In the genomic region with DNA sequence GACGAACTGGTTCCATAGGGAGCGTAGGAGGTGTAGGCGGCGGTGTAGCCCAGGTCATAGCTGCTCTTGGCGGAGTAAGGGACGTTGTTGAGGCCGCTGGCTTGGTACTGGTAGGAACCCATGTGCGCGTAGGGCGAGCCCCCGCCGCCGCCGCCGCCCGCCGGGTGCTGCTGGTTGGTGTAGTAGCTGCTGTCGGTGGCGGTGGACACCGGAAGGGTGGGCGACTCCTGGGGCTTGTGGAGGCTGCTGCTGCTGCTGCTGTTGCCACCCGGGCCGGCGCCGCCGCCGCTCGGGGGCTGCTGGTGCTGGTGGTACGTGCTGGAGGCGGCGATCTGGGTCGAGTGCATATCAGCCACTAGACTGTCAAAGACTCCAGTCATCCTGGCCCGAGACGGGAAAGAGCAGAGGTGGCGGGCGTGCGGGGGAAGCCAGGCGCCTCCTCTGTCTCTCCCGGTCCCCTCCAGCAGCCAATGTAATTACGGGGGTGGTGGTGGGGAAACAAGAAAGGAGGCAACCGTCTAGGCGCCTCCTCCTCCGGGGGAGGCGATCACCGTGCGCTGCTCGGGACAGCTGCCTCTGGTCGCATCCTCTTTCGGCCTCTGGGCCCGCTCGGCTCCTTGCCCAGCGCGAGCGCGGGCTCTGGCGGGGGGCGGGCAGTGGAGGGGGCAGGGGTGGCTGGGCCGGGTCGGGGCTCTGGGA, we compare ENCODE assay signal across 8 cellular contexts. TPM values are rescaled to one million over a fixed set of nuclear protein-coding genes. Genes with fewer than 3 reads are reported as not detected.
DNase-seq lines count a peak whose midpoint lies in the region; ATAC-seq and TF ChIP-seq lines count a peak whose summit lies in the region.

No MANE protein-coding gene starts in this region.

- no peak for TF ChIP-seq POLR2A in gastroesophageal sphincter (IDR thresholded peaks at IDR 0.05)

- peak overlapping the region; percentile 38 for H3K27ac Mint-ChIP-seq in activated T-cell treated with anti-CD3 and anti-CD28 coated beads, Interleukin-2, amount 50 U/mL, for 24 hours

- H3K9me3 Mint-ChIP-seq in activated T-cell treated with anti-CD3 and anti-CD28 coated beads, Interleukin-2, amount 50 U/mL, for 24 hours = no peaks in the 10 kb centered on the region

- H3K27me3 ChIP-seq in ACC112 (ENCODE audit: insufficient read depth, low read length) = no peaks in the 10 kb centered on the region
- H3K27me3 ChIP-seq in gastroesophageal sphincter = peaks cover 100% of the 10 kb centered on the region
- peaks cover 63% of the 10 kb centered on the region for H3K27me3 ChIP-seq in rectal smooth muscle tissue (ENCODE audit: control insufficient read depth, insufficient read depth, low read length)

- H3K36me3 ChIP-seq in ACC112 (ENCODE audit: insufficient read depth, low read length) (no peaks in the 10 kb centered on the region), gastroesophageal sphincter (no peaks in the 10 kb centered on the region), rectal smooth muscle tissue (ENCODE audit: control insufficient read depth, insufficient read depth, low read length) (no peaks in the 10 kb centered on the region)

- ATAC-seq in HG02571 (IDR thresholded peaks at IDR 0.05; ENCODE audit: unreplicated experiment) = peak; percentile 30
- ATAC-seq in gastroesophageal sphincter = peak; percentile 51

- no peaks in the 10 kb centered on the region for H3K9me3 ChIP-seq in gastroesophageal sphincter

- TF ChIP-seq EP300 in gastroesophageal sphincter (IDR thresholded peaks at IDR 0.05) = no peak

- peaks cover 16% of the 10 kb centered on the region for H3K79me2 ChIP-seq in ACC112 (ENCODE audit: control insufficient read depth, insufficient read depth, low read length, unreplicated experiment)

- peaks cover 62% of the 10 kb centered on the region for H3K4me1 Mint-ChIP-seq in activated T-cell treated with anti-CD3 and anti-CD28 coated beads, Interleukin-2, amount 50 U/mL, for 24 hours (ENCODE audit: low read depth)

- no peak overlapping the region for H3K9ac ChIP-seq in rectal smooth muscle tissue (ENCODE audit: low read length)

- H3K4me1 ChIP-seq in ACC112 (ENCODE audit: control insufficient read depth, insufficient read depth, low read length, unreplicated experiment) (peaks cover 28% of the 10 kb centered on the region), gastroesophageal sphincter (peaks cover 0 to 82% (median 49%) of the 10 kb centered on the region in 3 donors), rectal smooth muscle tissue (ENCODE audit: control insufficient read depth, insufficient read depth, low read length) (no peaks in the 10 kb centered on the region)

- H3K27ac ChIP-seq in ACC112 (ENCODE audit: low read depth, low read length) (peak overlapping the region; percentile 11; the same call in 1 of the 2 replicates), gastroesophageal sphincter (no peak overlapping the region), rectal smooth muscle tissue (ENCODE audit: low read depth, low read length) (no peak overlapping the region)

- peak overlapping the region; percentile 4 for H2AFZ ChIP-seq in ACC112 (ENCODE audit: low read length, unreplicated experiment)

- no CpG with 5 or more reads among the region's 59 CpGs for WGBS in gastroesophageal sphincter (ENCODE audit: low coverage in 1 of 2), 2 donors

- no peak for TF ChIP-seq CTCF in gastroesophageal sphincter (IDR thresholded peaks at IDR 0.05)

- peaks cover 91% of the 10 kb centered on the region for H3K27me3 Mint-ChIP-seq in activated T-cell treated with anti-CD3 and anti-CD28 coated beads, Interleukin-2, amount 50 U/mL, for 24 hours

- H3K4me3 Mint-ChIP-seq in activated T-cell treated with anti-CD3 and anti-CD28 coated beads, Interleukin-2, amount 50 U/mL, for 24 hours = peak overlapping the region; percentile 79

- H3K36me3 Mint-ChIP-seq in activated T-cell treated with anti-CD3 and anti-CD28 coated beads, Interleukin-2, amount 50 U/mL, for 24 hours (ENCODE audit: low read depth) = no peaks in the 10 kb centered on the region

- DNase-seq in GM04504 (ENCODE audit: low read depth) = peak; percentile 84
- DNase-seq in NCI-H1105 treated with DMSO at 0.1 percent for 48 hours (lab: John Stamatoyannopoulos, UW) = peak; percentile 94
- DNase-seq in activated T-cell treated with anti-CD3 and anti-CD28 coated beads, Interleukin-2, amount 50 U/mL, for 24 hours = no peak
- DNase-seq in central memory CD4-positive, alpha-beta T cell = no peak

- H3K4me3 ChIP-seq in ACC112 (ENCODE audit: low read depth, low read length) = peak overlapping the region; percentile 88
- H3K4me3 ChIP-seq in gastroesophageal sphincter = peak overlapping the region; percentile 25 to 57
- peak overlapping the region; percentile 69 for H3K4me3 ChIP-seq in rectal smooth muscle tissue (ENCODE audit: low read length)

RNA-seq across cellular contexts. Expression of gene DLX2, which starts 0.4 kb away (rescaled TPM):
- total RNA-seq in gastroesophageal sphincter = not detected

RNA-seq across cellular contexts. Expression of gene DLX1, which starts 17.0 kb away (rescaled TPM):
- under 1 TPM in 1 of 4 donors, not detected in 3; 0.40 TPM for total RNA-seq in gastroesophageal sphincter

Comparison
In these comparisons a context has a peak if more than half of its experiments do, and no peak if none do; other contexts are left out.
1. DNase-seq: peak in GM04504 (single experiment) and NCI-H1105 treated with DMSO at 0.1 percent for 48 hours (single experiment); none in activated T-cell treated with anti-CD3 and anti-CD28 coated beads, Interleukin-2, amount 50 U/mL, for 24 hours (single experiment) and central memory CD4-positive, alpha-beta T cell (single experiment).
2. Peak in every context shown above with its lines, with median percentiles within 50 percentile points of each other: H3K4me3 ChIP-seq.